Comparison of ENCODE assay signal across 13 cellular contexts in genomic region chr3:61853912-61854311, GRCh38.
"Had no signal": no experiment of that assay in that cellular context is flagged by ENCODE, and none has a peak within 500 bp of the region (broad histone marks: within the 10 kb centered on the region; RNA-seq: fewer than 3 reads in every experiment).

No MANE protein-coding gene starts in this region.

- H3K4me3 ChIP-seq: cardiac muscle cell, colonic mucosa, suprapubic skin had no signal

- H3K36me3 ChIP-seq: cardiac muscle cell, colonic mucosa, suprapubic skin had no signal

- H3K27ac ChIP-seq: cardiac muscle cell, colonic mucosa, epithelial cell of prostate, suprapubic skin had no signal

- H3K4me1 ChIP-seq: colonic mucosa had no signal

- DNase-seq: activated CD4-positive, alpha-beta T cell treated with anti-CD3 and anti-CD28 coated beads, Interleukin-2, amount 50 U/mL, for 1 hour; activated CD4-positive, CD25-positive, alpha-beta regulatory T cell; activated gamma-delta T cell; activated T-cell treated with anti-CD3 and anti-CD28 coated beads, Interleukin-2, amount 50 U/mL, for 1 hour; colonic mucosa; natural killer cell; stimulated activated CD4-positive, alpha-beta T cell treated with anti-CD3 and anti-CD28 coated beads, Interleukin-4, amount 100 ng/mL, for 1 hour; stimulated activated CD8-positive, alpha-beta memory T cell treated with anti-CD3 and anti-CD28 coated beads, Interleukin-4, amount 100 ng/mL, for 48 hours; stimulated activated naive CD8-positive, alpha-beta T cell treated with anti-CD3 and anti-CD28 coated beads, Interleukin-15, Interleukin-2, amounts not matched to agents 100 U/mL and 50 U/mL, for 24 hours had no signal

- ATAC-seq: natural killer cell; stimulated activated naive CD8-positive, alpha-beta T cell treated with anti-CD3 and anti-CD28 coated beads, Interleukin-15, Interleukin-2, amounts not matched to agents 100 U/mL and 50 U/mL, for 24 hours had no signal

- H3K9me3 ChIP-seq: colonic mucosa, suprapubic skin had no signal

- FAIRE-seq: urothelium cell line had no signal

- H3K27me3 ChIP-seq: cardiac muscle cell, colonic mucosa, suprapubic skin had no signal
